ENCODE assay signal across 14 cellular contexts in genomic region chr4:56828784-56829535, GRCh38. TPM values are rescaled to one million over a fixed set of nuclear protein-coding genes. Genes with fewer than 3 reads are reported as not detected.
DNase-seq lines count a peak whose midpoint lies in the region; ATAC-seq and TF ChIP-seq lines count a peak whose summit lies in the region.
"Had no signal": no experiment of that assay in that cellular context is flagged by ENCODE, and none has a peak within 500 bp of the region (broad histone marks: within the 10 kb centered on the region; RNA-seq: fewer than 3 reads in every experiment).

No MANE protein-coding gene starts in this region.

- no peak overlapping the region for H3K4me3 Mint-ChIP-seq in T-helper 17 cell
- H3K4me3 Mint-ChIP-seq: central memory CD8-positive, alpha-beta T cell had no signal

- ATAC-seq in GM19395 (IDR thresholded peaks at IDR 0.05; ENCODE audit: unreplicated experiment) (peak; percentile 80), HG03139 (IDR thresholded peaks at IDR 0.05; ENCODE audit: unreplicated experiment) (peak; percentile 47), T-helper 17 cell (no peak)
- ATAC-seq: left colon, upper lobe of right lung had no signal

- H3K27ac Mint-ChIP-seq in T-helper 17 cell: peak overlapping the region; percentile 47
- H3K27ac Mint-ChIP-seq: progenitor cell of endocrine pancreas had no signal

- TF ChIP-seq CTCF in AG10803 (conservative IDR thresholded peaks at IDR 0.05; ENCODE audit: low read length) (no peak), suprapubic skin (IDR thresholded peaks at IDR 0.05) (no peak)

- no peak for TF ChIP-seq POLR2A in suprapubic skin (IDR thresholded peaks at IDR 0.05)

- WGBS in suprapubic skin: 90% methylated on average over 1 of the region's 1 CpG

- TF ChIP-seq EP300 in suprapubic skin (IDR thresholded peaks at IDR 0.05): no peak

- H3K36me3 Mint-ChIP-seq in T-helper 17 cell (ENCODE audit: low read depth): peaks cover 3% of the 10 kb centered on the region

- no peak overlapping the region for H3K27ac ChIP-seq in suprapubic skin
- H3K27ac ChIP-seq: upper lobe of right lung had no signal

- H3K9me3 ChIP-seq in T-helper 17 cell (ENCODE audit: control insufficient read depth, low read length, poor library complexity, severe bottlenecking): no peaks in the 10 kb centered on the region
- no peaks in the 10 kb centered on the region for H3K9me3 ChIP-seq in suprapubic skin
- H3K9me3 ChIP-seq: HAP-1, upper lobe of right lung had no signal

- H3K4me1 ChIP-seq in suprapubic skin: no peaks in the 10 kb centered on the region
- H3K4me1 ChIP-seq: HAP-1, upper lobe of right lung had no signal

- H3K27me3 Mint-ChIP-seq in T-helper 17 cell: no peaks in the 10 kb centered on the region
- H3K27me3 Mint-ChIP-seq: central memory CD8-positive, alpha-beta T cell had no signal

- DNase-seq in AG10803 (ENCODE audit: low read depth) (peak; percentile 29), T-helper 17 cell (no peak), nucleus accumbens (lab: John Stamatoyannopoulos, UW) (no peak), suprapubic skin (ENCODE audit: low spot score in 2 of 2) (no peak), Ammon's horn (ENCODE audit: low spot score) (no peak)
- no peak for DNase-seq in activated CD4-positive, CD25-positive, alpha-beta regulatory T cell (lab: John Stamatoyannopoulos, UW)
- DNase-seq: activated T-cell treated with anti-CD3 and anti-CD28 coated beads, Interleukin-2, amount 50 U/mL, for 48 hours; left colon; upper lobe of right lung had no signal

- no peaks in the 10 kb centered on the region for H3K27me3 ChIP-seq in suprapubic skin
- H3K27me3 ChIP-seq: upper lobe of right lung had no signal

- no peaks in the 10 kb centered on the region for H3K4me1 Mint-ChIP-seq in T-helper 17 cell
- H3K4me1 Mint-ChIP-seq: central memory CD8-positive, alpha-beta T cell had no signal

- H3K4me3 ChIP-seq in AG10803 (ENCODE audit: low read length) (no peak overlapping the region), suprapubic skin (no peak overlapping the region)
- H3K4me3 ChIP-seq: HAP-1, upper lobe of right lung had no signal

- no peaks in the 10 kb centered on the region for H3K36me3 ChIP-seq in suprapubic skin
- H3K36me3 ChIP-seq: HAP-1, upper lobe of right lung had no signal

RNA-seq across cellular contexts. Expression of gene SPINK2, which starts 7.5 kb away (rescaled TPM):
- total RNA-seq in T-helper 17 cell (under 1 TPM in 1 of 2 donors, not detected in 1; 0.77 TPM), suprapubic skin (not detected)
- total RNA-seq: progenitor cell of endocrine pancreas, upper lobe of right lung had no signal
